In genomic region chr12:109934026-109934425, GRCh38 we compare ENCODE assay signal across 1 cellular context.
TF ChIP-seq lines count a peak whose summit lies in the region.

No MANE protein-coding gene starts in this region.

TF ChIP-seq in GM12878, 131 proteins besides CTCF, POLR2A, EP300 and RAD21:
- peak; percentile 60 for TF ChIP-seq SMC3 (IDR thresholded peaks at IDR 0.05; ENCODE audit: borderline replicate concordance, low read length)
- TF ChIP-seq BMI1 (IDR thresholded peaks at IDR 0.05; ENCODE audit: borderline replicate concordance), result no peak
- no peak for TF ChIP-seq IKZF1 (conservative IDR thresholded peaks at IDR 0.05)
- no peak for TF ChIP-seq USF2 (IDR thresholded peaks at IDR 0.05; ENCODE audit: borderline replicate concordance, low read depth, low read length)
- no peak for TF ChIP-seq SUPT20H (IDR thresholded peaks at IDR 0.05; ENCODE audit: borderline replicate concordance, control insufficient read depth, low read depth, low read length)
- no peak for TF ChIP-seq KDM1A (IDR thresholded peaks at IDR 0.05; ENCODE audit: borderline replicate concordance)
- no peak for TF ChIP-seq CHD4 (IDR thresholded peaks at IDR 0.05)
- TF ChIP-seq BACH1 (IDR thresholded peaks at IDR 0.05; ENCODE audit: borderline replicate concordance), result no peak
- no peak for TF ChIP-seq MLLT1 (IDR thresholded peaks at IDR 0.05)
